In the genomic region with DNA sequence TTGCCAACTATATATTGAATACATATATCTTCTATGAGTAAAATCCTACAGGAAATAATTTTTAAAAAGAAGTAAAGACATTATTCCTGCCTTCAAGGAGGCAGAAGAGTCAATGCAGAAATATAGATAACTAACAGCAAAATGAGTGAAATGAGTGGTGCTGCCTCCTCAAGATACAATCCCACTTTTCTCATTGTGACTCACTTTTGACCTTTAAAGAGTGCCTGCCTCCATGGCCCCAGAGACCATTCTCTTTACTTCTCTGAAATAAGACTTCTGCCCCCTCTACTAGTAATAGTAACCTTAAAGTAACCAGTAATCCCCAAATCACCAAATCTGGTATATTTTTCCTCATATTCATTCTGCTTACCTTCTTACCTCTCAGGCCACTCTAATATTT, we compare ENCODE assay signal across 26 cellular contexts.
"Had no signal": no experiment of that assay in that cellular context is flagged by ENCODE, and none has a peak within 500 bp of the region (broad histone marks: within the 10 kb centered on the region; RNA-seq: fewer than 3 reads in every experiment).

No MANE protein-coding gene starts in this region.

- H3K4me3 Mint-ChIP-seq: activated naive CD8-positive, alpha-beta T cell; brain; naive thymus-derived CD8-positive, alpha-beta T cell; neural crest cell; stimulated activated memory B cell treated with anti-CD40 and anti-IgM and Interleukin-4, amounts not matched to agents 10 μg/mL and 1 μg/mL and 100 μg/mL, for 72 hours; T-helper 17 cell had no signal

- H3K27ac Mint-ChIP-seq: activated naive CD8-positive, alpha-beta T cell; brain; naive thymus-derived CD8-positive, alpha-beta T cell; stimulated activated memory B cell treated with anti-CD40 and anti-IgM and Interleukin-4, amounts not matched to agents 10 μg/mL and 1 μg/mL and 100 μg/mL, for 72 hours; T-helper 17 cell had no signal

- DNase-seq: activated CD4-positive, alpha-beta T cell treated with anti-CD3 and anti-CD28 coated beads, Interleukin-2, amount 50 U/mL, for 1 hour; activated CD8-positive, alpha-beta memory T cell treated with anti-CD3 and anti-CD28 coated beads for 24 hours; cerebellar nuclear complex; colonic mucosa; effector CD8-positive, alpha-beta T cell; gastrocnemius medialis; glutamatergic neuron; left lung; lower lobe of right lung; mesenchymal stem cell; naive thymus-derived CD8-positive, alpha-beta T cell; nucleus accumbens; pancreas; retina; sigmoid colon; small intestine; stimulated activated CD4-positive, alpha-beta T cell treated with anti-CD3 and anti-CD28 coated beads, Interleukin-4, amount 100 ng/mL, for 24 hours; T-helper 17 cell; T1000; trophoblast cell; WERI-Rb-1 had no signal

- H3K9me3 Mint-ChIP-seq: brain; naive thymus-derived CD8-positive, alpha-beta T cell; neural crest cell; stimulated activated memory B cell treated with anti-CD40 and anti-IgM and Interleukin-4, amounts not matched to agents 10 μg/mL and 1 μg/mL and 100 μg/mL, for 72 hours had no signal

- H3K4me1 Mint-ChIP-seq: brain; stimulated activated memory B cell treated with anti-CD40 and anti-IgM and Interleukin-4, amounts not matched to agents 10 μg/mL and 1 μg/mL and 100 μg/mL, for 72 hours; T-helper 17 cell had no signal

- H3K27me3 Mint-ChIP-seq: activated naive CD8-positive, alpha-beta T cell; brain; naive thymus-derived CD8-positive, alpha-beta T cell; stimulated activated memory B cell treated with anti-CD40 and anti-IgM and Interleukin-4, amounts not matched to agents 10 μg/mL and 1 μg/mL and 100 μg/mL, for 72 hours; T-helper 17 cell had no signal

- ATAC-seq: activated CD4-positive, CD25-positive, alpha-beta regulatory T cell treated with anti-CD3 and anti-CD28 coated beads, Interleukin-2, amount 50 U/mL, for 24 hours; gastrocnemius medialis; left lung; lower lobe of right lung; naive thymus-derived CD8-positive, alpha-beta T cell; pancreas; stimulated activated memory B cell treated with anti-CD40 and anti-IgM and Interleukin-4, amounts not matched to agents 10 μg/mL and 1 μg/mL and 100 μg/mL, for 72 hours; T-helper 17 cell had no signal
